In the genomic region with DNA sequence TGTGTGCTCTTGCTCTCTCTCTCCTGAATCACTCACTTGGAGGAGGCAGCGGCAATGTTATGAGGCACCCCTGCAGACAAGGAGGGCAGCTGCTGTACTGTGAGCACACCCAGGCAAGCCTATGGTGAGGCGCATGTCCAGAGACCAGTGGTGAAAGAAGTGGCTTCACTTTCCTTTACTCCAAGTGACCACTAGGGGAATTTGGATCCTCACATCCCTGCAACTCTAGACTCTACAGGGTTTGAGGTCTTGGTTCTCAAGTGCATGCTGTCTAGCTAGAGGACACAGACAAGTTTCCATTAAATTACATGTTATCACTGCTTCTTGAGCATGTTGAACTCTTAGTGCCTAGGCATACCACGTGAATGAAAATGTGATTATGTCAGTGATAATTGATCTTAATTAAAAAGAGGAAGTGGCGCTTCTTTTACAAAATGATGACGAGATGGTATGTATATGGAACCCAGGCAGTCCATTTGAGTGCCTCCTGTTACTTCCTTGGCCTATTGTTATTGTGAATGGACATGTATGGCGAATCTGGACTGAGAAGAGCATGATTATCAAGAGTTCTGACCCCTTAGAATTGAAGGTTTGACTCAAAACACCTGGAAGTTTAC, we compare ENCODE assay signal across 16 cellular contexts.
DNase-seq lines count a peak whose midpoint lies in the region; ATAC-seq and TF ChIP-seq lines count a peak whose summit lies in the region.
"Had no signal": no experiment of that assay in that cellular context is flagged by ENCODE, and none has a peak within 500 bp of the region (broad histone marks: within the 10 kb centered on the region; RNA-seq: fewer than 3 reads in every experiment).

No MANE protein-coding gene starts in this region.

- H3K27me3 ChIP-seq in DND-41 (ENCODE audit: insufficient read depth, low read length, poor library complexity) (no peaks in the 10 kb centered on the region), upper lobe of left lung (no peaks in the 10 kb centered on the region)
- H3K27me3 ChIP-seq: hepatocyte had no signal

- H3K36me3 ChIP-seq in DND-41 (ENCODE audit: insufficient read depth, low read length) (no peaks in the 10 kb centered on the region), upper lobe of left lung (no peaks in the 10 kb centered on the region)

- no peak overlapping the region for H3K4me3 Mint-ChIP-seq in activated CD4-positive, alpha-beta memory T cell treated with anti-CD3 and anti-CD28 coated beads for 36 hours
- H3K4me3 Mint-ChIP-seq: activated CD4-positive, alpha-beta T cell treated with anti-CD3 and anti-CD28 coated beads, Interleukin-2, amount 10 ng/mL, durations not matched to agents 7 days and 5 days; CD8-positive, alpha-beta memory T cell; dendritic cell treated with granulocyte-macrophage colony-stimulating factor and Interleukin-4, amounts not matched to agents 40 ng/mL and 50 ng/mL, for 4 days; naive thymus-derived CD4-positive, alpha-beta T cell had no signal

- DNase-seq in DND-41 (no peak), HFF-Myc (ENCODE audit: extremely low read depth, low read depth) (peak; percentile 19), iPS-NIHi7 (ENCODE audit: extremely low spot score) (peak; percentile 72), upper lobe of left lung (no peak), GM19238 (ENCODE audit: insufficient read length, low spot score) (no peak), hepatic stellate cell (ENCODE audit: low spot score) (no peak)
- DNase-seq in activated CD4-positive, alpha-beta memory T cell treated with anti-CD3 and anti-CD28 coated beads for 36 hours, result no peak
- DNase-seq: activated CD4-positive, alpha-beta T cell treated with anti-CD3 and anti-CD28 coated beads, Interleukin-2, amount 10 ng/mL, durations not matched to agents 7 days and 5 days; activated naive CD4-positive, alpha-beta T cell; CD8-positive, alpha-beta memory T cell; naive thymus-derived CD4-positive, alpha-beta T cell; NCI-H187 treated with DMSO at 0.1 percent for 48 hours had no signal

- H3K4me1 ChIP-seq in DND-41 (ENCODE audit: insufficient read depth, low read length), result no peaks in the 10 kb centered on the region
- H3K4me1 ChIP-seq in upper lobe of left lung, result no peaks in the 10 kb centered on the region

- H2AFZ ChIP-seq in DND-41 (ENCODE audit: low read depth, low read length), result no peak overlapping the region
- H2AFZ ChIP-seq: hepatocyte had no signal

- no peak overlapping the region for H3K4me3 ChIP-seq in DND-41 (ENCODE audit: low read depth in 1 of 2, low read length in 2 of 2)
- no peak overlapping the region for H3K4me3 ChIP-seq in HFF-Myc (replicated peaks; ENCODE audit: low read depth, low read length)
- H3K4me3 ChIP-seq in upper lobe of left lung, result no peak overlapping the region
- H3K4me3 ChIP-seq: hepatocyte, smooth muscle cell had no signal

- TF ChIP-seq CTCF in DND-41 (IDR thresholded peaks at IDR 0.05; ENCODE audit: borderline replicate concordance, extremely low read depth, low read length, poor library complexity, severe bottlenecking) (peak; percentile 26), HFF-Myc (IDR thresholded peaks at IDR 0.05; ENCODE audit: low read depth, low read length, missing control alignments) (peak; percentile 46), upper lobe of left lung (IDR thresholded peaks at IDR 0.05) (no peak)

- peaks cover 12% of the 10 kb centered on the region for H3K9me3 Mint-ChIP-seq in activated CD4-positive, alpha-beta memory T cell treated with anti-CD3 and anti-CD28 coated beads for 36 hours

- no peak overlapping the region for H3K27ac Mint-ChIP-seq in activated CD4-positive, alpha-beta memory T cell treated with anti-CD3 and anti-CD28 coated beads for 36 hours
- H3K27ac Mint-ChIP-seq: activated CD4-positive, alpha-beta T cell treated with anti-CD3 and anti-CD28 coated beads, Interleukin-2, amount 10 ng/mL, durations not matched to agents 7 days and 5 days; CD8-positive, alpha-beta memory T cell; dendritic cell treated with granulocyte-macrophage colony-stimulating factor and Interleukin-4, amounts not matched to agents 40 ng/mL and 50 ng/mL, for 4 days; naive thymus-derived CD4-positive, alpha-beta T cell had no signal

- WGBS in upper lobe of left lung, 2 donors, result 82 to 85% methylated on average over 6 of the region's 6 CpGs

- no peaks in the 10 kb centered on the region for H3K79me2 ChIP-seq in DND-41 (ENCODE audit: insufficient read depth, low read length)
- H3K79me2 ChIP-seq: hepatocyte had no signal

- H3K9me3 ChIP-seq in DND-41 (ENCODE audit: insufficient read depth, low read length, severe bottlenecking) (no peaks in the 10 kb centered on the region), upper lobe of left lung (no peaks in the 10 kb centered on the region)

- no peak overlapping the region for H3K9ac ChIP-seq in DND-41 (ENCODE audit: low read depth, low read length)

- peak; percentile 31; the same call in 1 of the 3 replicates for ATAC-seq in DND-41 (ENCODE audit: insufficient read depth, low read depth)
- ATAC-seq in SK-N-SH treated with all-trans-retinoic acid at 6 μM for 48 hours, result peak; percentile 36; the same call in 2 of the 3 replicates
- no peak for ATAC-seq in upper lobe of left lung (ENCODE audit: low FRiP score in 2 of 2)
- ATAC-seq: naive thymus-derived CD4-positive, alpha-beta T cell had no signal

- H3K4me2 ChIP-seq in DND-41 (ENCODE audit: insufficient read depth, low read length), result no peak overlapping the region
- H3K4me2 ChIP-seq: hepatocyte, smooth muscle cell had no signal

- no peak for TF ChIP-seq EP300 in upper lobe of left lung (IDR thresholded peaks at IDR 0.05)

- intact Hi-C loops in activated CD4-positive, alpha-beta memory T cell treated with anti-CD3 and anti-CD28 coated beads for 36 hours (cut with micrococcal nuclease), result no loop called here

- H3K27ac ChIP-seq in DND-41 (ENCODE audit: low read length) (no peak overlapping the region), upper lobe of left lung (no peak overlapping the region)
- H3K27ac ChIP-seq: hepatocyte had no signal

- no peaks in the 10 kb centered on the region for H3K4me1 Mint-ChIP-seq in activated CD4-positive, alpha-beta memory T cell treated with anti-CD3 and anti-CD28 coated beads for 36 hours (ENCODE audit: low read depth)
- H3K4me1 Mint-ChIP-seq: activated CD4-positive, alpha-beta T cell treated with anti-CD3 and anti-CD28 coated beads, Interleukin-2, amount 10 ng/mL, durations not matched to agents 7 days and 5 days; CD8-positive, alpha-beta memory T cell; naive thymus-derived CD4-positive, alpha-beta T cell had no signal

- TF ChIP-seq POLR2A in upper lobe of left lung (IDR thresholded peaks at IDR 0.05), result no peak

- no peaks in the 10 kb centered on the region for H3K27me3 Mint-ChIP-seq in activated CD4-positive, alpha-beta memory T cell treated with anti-CD3 and anti-CD28 coated beads for 36 hours
- H3K27me3 Mint-ChIP-seq: activated CD4-positive, alpha-beta T cell treated with anti-CD3 and anti-CD28 coated beads, Interleukin-2, amount 10 ng/mL, durations not matched to agents 7 days and 5 days; CD8-positive, alpha-beta memory T cell; dendritic cell treated with granulocyte-macrophage colony-stimulating factor and Interleukin-4, amounts not matched to agents 40 ng/mL and 50 ng/mL, for 4 days; naive thymus-derived CD4-positive, alpha-beta T cell had no signal

- POLR2A ChIA-PET in activated CD4-positive, alpha-beta memory T cell treated with anti-CD3 and anti-CD28 coated beads for 36 hours (lab: Charles Lee), result no interaction called here

- no peaks in the 10 kb centered on the region for H3K36me3 Mint-ChIP-seq in activated CD4-positive, alpha-beta memory T cell treated with anti-CD3 and anti-CD28 coated beads for 36 hours
- H3K36me3 Mint-ChIP-seq: CD8-positive, alpha-beta memory T cell; naive thymus-derived CD4-positive, alpha-beta T cell had no signal

- H4K20me1 ChIP-seq in DND-41 (ENCODE audit: insufficient read depth, low read length), result no peaks in the 10 kb centered on the region

- CTCF ChIA-PET in activated CD4-positive, alpha-beta memory T cell treated with anti-CD3 and anti-CD28 coated beads for 36 hours (lab: Charles Lee), result no interaction called here

TF ChIP-seq in SK-N-SH treated with all-trans-retinoic acid at 6 μM for 48 hours, 23 proteins besides CTCF, POLR2A, EP300 and RAD21 (continues in another document):
- TF ChIP-seq, protein P1, sequence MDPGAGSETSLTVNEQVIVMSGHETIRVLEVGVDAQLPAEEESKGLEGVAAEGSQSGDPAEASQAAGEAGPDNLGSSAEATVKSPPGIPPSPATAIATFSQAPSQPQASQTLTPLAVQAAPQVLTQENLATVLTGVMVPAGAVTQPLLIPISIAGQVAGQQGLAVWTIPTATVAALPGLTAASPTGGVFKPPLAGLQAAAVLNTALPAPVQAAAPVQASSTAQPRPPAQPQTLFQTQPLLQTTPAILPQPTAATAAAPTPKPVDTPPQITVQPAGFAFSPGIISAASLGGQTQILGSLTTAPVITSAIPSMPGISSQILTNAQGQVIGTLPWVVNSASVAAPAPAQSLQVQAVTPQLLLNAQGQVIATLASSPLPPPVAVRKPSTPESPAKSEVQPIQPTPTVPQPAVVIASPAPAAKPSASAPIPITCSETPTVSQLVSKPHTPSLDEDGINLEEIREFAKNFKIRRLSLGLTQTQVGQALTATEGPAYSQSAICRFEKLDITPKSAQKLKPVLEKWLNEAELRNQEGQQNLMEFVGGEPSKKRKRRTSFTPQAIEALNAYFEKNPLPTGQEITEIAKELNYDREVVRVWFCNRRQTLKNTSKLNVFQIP (CRISPR knock-in tag; IDR thresholded peaks at IDR 0.05; ENCODE audit: borderline replicate concordance, low read depth), result no peak
- no peak for TF ChIP-seq ZFP30 (CRISPR knock-in tag; IDR thresholded peaks at IDR 0.05)
- TF ChIP-seq ESRRG (CRISPR knock-in tag; IDR thresholded peaks at IDR 0.05), result no peak
- TF ChIP-seq ARNTL (CRISPR knock-in tag; IDR thresholded peaks at IDR 0.05; ENCODE audit: borderline replicate concordance, low read depth), result no peak
- no peak for TF ChIP-seq TOX (CRISPR knock-in tag; IDR thresholded peaks at IDR 0.05; ENCODE audit: borderline replicate concordance)
- TF ChIP-seq ZNF70 (CRISPR knock-in tag; IDR thresholded peaks at IDR 0.05), result no peak
- no peak for TF ChIP-seq BACH2 (CRISPR knock-in tag; IDR thresholded peaks at IDR 0.05; ENCODE audit: borderline replicate concordance)
- no peak for TF ChIP-seq RARB (CRISPR knock-in tag; IDR thresholded peaks at IDR 0.05)
- no peak for TF ChIP-seq GLIS3 (CRISPR knock-in tag; IDR thresholded peaks at IDR 0.05)
- no peak for TF ChIP-seq SNAI2 (CRISPR knock-in tag; IDR thresholded peaks at IDR 0.05)
- no peak for TF ChIP-seq ZNF8 (CRISPR knock-in tag; IDR thresholded peaks at IDR 0.05)

Comparison
In these comparisons a context has a peak if more than half of its experiments do, and no peak if none do; other contexts are left out.
1. ATAC-seq: peak in DND-41 (single experiment) and SK-N-SH treated with all-trans-retinoic acid at 6 μM for 48 hours (single experiment); none in upper lobe of left lung (0 of 2).
2. DNase-seq: peak in HFF-Myc (single experiment) and iPS-NIHi7 (single experiment); none in DND-41 (single experiment), upper lobe of left lung (0 of 2), GM19238 (single experiment), hepatic stellate cell (single experiment) and activated CD4-positive, alpha-beta memory T cell treated with anti-CD3 and anti-CD28 coated beads for 36 hours (single experiment).
3. CTCF ChIP-seq: peak in DND-41 (single experiment) and HFF-Myc (single experiment); none in upper lobe of left lung (0 of 6).